In the genomic region with DNA sequence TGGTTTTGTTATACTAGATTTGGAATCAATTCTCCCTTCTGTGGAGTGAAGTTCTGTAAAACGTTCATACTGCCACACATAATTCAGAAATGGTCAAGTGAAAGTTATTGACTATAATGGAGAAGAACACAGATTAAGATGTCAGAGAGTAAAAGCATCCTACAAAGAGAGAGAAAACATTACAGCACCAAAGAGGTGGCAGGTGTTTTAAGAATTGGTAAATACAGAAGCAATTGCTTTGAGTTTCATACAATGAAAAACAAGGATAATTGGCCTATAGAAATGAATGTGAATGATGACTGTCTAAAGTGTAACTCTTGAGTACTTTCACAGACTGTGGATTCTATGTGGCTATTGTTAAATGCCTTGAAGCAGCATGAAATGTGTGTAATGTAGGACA, we compare ENCODE assay signal across 26 cellular contexts.
"Had no signal": no experiment of that assay in that cellular context is flagged by ENCODE, and none has a peak within 500 bp of the region (broad histone marks: within the 10 kb centered on the region; RNA-seq: fewer than 3 reads in every experiment).

No MANE protein-coding gene starts in this region.

- H3K36me3 ChIP-seq: left ventricle myocardium inferior, ovary, prostate gland, stomach, thyroid gland, transverse colon, upper lobe of left lung, vagina had no signal

- H3K27me3 ChIP-seq: ovary, stomach, testis, thyroid gland, transverse colon, upper lobe of left lung, vagina had no signal

- H3K9me3 ChIP-seq: ovary, prostate gland, stomach, testis, thyroid gland, transverse colon, upper lobe of left lung, vagina had no signal

- H3K27ac ChIP-seq: left ventricle myocardium inferior, ovary, prostate gland, skin epidermis, stomach, testis, thyroid gland, transverse colon, upper lobe of left lung, vagina had no signal

- DNase-seq: islet precursor cell; left ventricle myocardium inferior; mesendoderm; naive B cell; natural killer cell; nephron progenitor cell; ovary; posterior cingulate gyrus; retina; right cardiac atrium; stimulated activated CD4-positive, alpha-beta T cell treated with anti-CD3 and anti-CD28 coated beads, Interleukin-12 subunit alpha, Interleukin-12 subunit beta, amount 100 ng/mL, for 4 hours; stimulated activated CD4-positive, alpha-beta T cell treated with anti-CD3 and anti-CD28 coated beads, Interleukin-15, amount 100 ng/mL, for 24 hours; stimulated activated CD4-positive, alpha-beta T cell treated with anti-CD3 and anti-CD28 coated beads, Interleukin-2, amount 100 ng/mL, for 24 hours; stimulated activated CD4-positive, alpha-beta T cell treated with anti-CD3 and anti-CD28 coated beads, Interleukin-4, amount 100 ng/mL, for 1 hour; stimulated activated naive B cell treated with anti-CD40 and anti-IgM and Interleukin-4, amounts not matched to agents 10 μg/mL and 1 μg/mL and 100 μg/mL, for 72 hours; stimulated activated naive CD8-positive, alpha-beta T cell treated with anti-CD3 and anti-CD28 coated beads, Interleukin-15, Interleukin-2, amounts not matched to agents 100 U/mL and 50 U/mL, for 24 hours; stomach; testis; thyroid gland; transverse colon; upper lobe of left lung had no signal

- H3K4me1 ChIP-seq: left ventricle myocardium inferior, prostate gland, stomach, testis, thyroid gland, transverse colon, upper lobe of left lung, vagina had no signal

- H3K4me3 ChIP-seq: left ventricle myocardium inferior, lung, ovary, prostate gland, skin epidermis, stomach, testis, thyroid gland, transverse colon, upper lobe of left lung, vagina had no signal

- ATAC-seq: natural killer cell; right cardiac atrium; sciatic nerve; stimulated activated naive B cell treated with anti-CD40 and anti-IgM and Interleukin-4, amounts not matched to agents 10 μg/mL and 1 μg/mL and 100 μg/mL, for 72 hours; stimulated activated naive CD8-positive, alpha-beta T cell treated with anti-CD3 and anti-CD28 coated beads, Interleukin-15, Interleukin-2, amounts not matched to agents 100 U/mL and 50 U/mL, for 24 hours had no signal
